Comparison of ENCODE assay signal across 25 cellular contexts in genomic region chr13:111322916-111323331, GRCh38. TPM values are rescaled to one million over a fixed set of nuclear protein-coding genes. Genes with fewer than 3 reads are reported as not detected.
DNase-seq lines count a peak whose midpoint lies in the region; ATAC-seq, FAIRE-seq and TF ChIP-seq lines count a peak whose summit lies in the region.
"Had no signal": no experiment of that assay in that cellular context is flagged by ENCODE, and none has a peak within 500 bp of the region (broad histone marks: within the 10 kb centered on the region; RNA-seq: fewer than 3 reads in every experiment).

No MANE protein-coding gene starts in this region.

- no peaks in the 10 kb centered on the region for H3K9me3 ChIP-seq in kidney (ENCODE audit: control insufficient read depth in 1 of 2, low read length in 2 of 2)

- H3K4me1 ChIP-seq in kidney (ENCODE audit: control insufficient read depth in 1 of 2, insufficient read depth in 1 of 2, low read depth in 1 of 2, low read length in 2 of 2), result no peaks in the 10 kb centered on the region

- peaks cover 10% of the 10 kb centered on the region for H3K4me1 Mint-ChIP-seq in activated CD8-positive, alpha-beta T cell treated with anti-CD3 and anti-CD28 coated beads for 36 hours (ENCODE audit: low read depth)
- H3K4me1 Mint-ChIP-seq in activated CD8-positive, alpha-beta T cell treated with anti-CD3 and anti-CD28 coated beads, Interleukin-2, amount 10 ng/mL, durations not matched to agents 7 days and 5 days (ENCODE audit: low read depth), result peaks cover 12% of the 10 kb centered on the region
- H3K4me1 Mint-ChIP-seq: B cell had no signal

- CTCF ChIA-PET in activated CD8-positive, alpha-beta T cell treated with anti-CD3 and anti-CD28 coated beads for 36 hours (lab: Charles Lee), result no interaction called here
- CTCF ChIA-PET in activated CD8-positive, alpha-beta T cell treated with anti-CD3 and anti-CD28 coated beads, Interleukin-2, amount 10 ng/mL, durations not matched to agents 7 days and 5 days (lab: Charles Lee), result no interaction called here

- H3K36me3 ChIP-seq in H7 (replicated peaks; ENCODE audit: control insufficient read depth, insufficient read depth, low read length) (no peaks in the 10 kb centered on the region), kidney (ENCODE audit: control insufficient read depth in 1 of 2, insufficient read depth in 2 of 2, low read length in 2 of 2) (no peaks in the 10 kb centered on the region)

- H3K36me3 Mint-ChIP-seq in activated CD8-positive, alpha-beta T cell treated with anti-CD3 and anti-CD28 coated beads for 36 hours (ENCODE audit: low read depth), result no peaks in the 10 kb centered on the region
- no peaks in the 10 kb centered on the region for H3K36me3 Mint-ChIP-seq in activated CD8-positive, alpha-beta T cell treated with anti-CD3 and anti-CD28 coated beads, Interleukin-2, amount 10 ng/mL, durations not matched to agents 7 days and 5 days (ENCODE audit: low read depth)

- no peak overlapping the region for H3K9ac ChIP-seq in kidney (ENCODE audit: low read length in 2 of 2)

- TF ChIP-seq CTCF in activated CD8-positive, alpha-beta T cell treated with anti-CD3 and anti-CD28 coated beads for 36 hours (IDR thresholded peaks at IDR 0.05), result no peak
- TF ChIP-seq CTCF in kidney (IDR thresholded peaks at IDR 0.05; ENCODE audit: borderline replicate concordance, extremely low read depth, insufficient read depth), result no peak
- TF ChIP-seq CTCF in GM10266 (IDR thresholded peaks at IDR 0.05; ENCODE audit: control insufficient read depth, insufficient read depth, low read depth, missing control alignments), result no peak

- H3K4me3 ChIP-seq in H7 (ENCODE audit: insufficient read depth, low read depth, low read length) (no peak overlapping the region), kidney (ENCODE audit: low read length in 2 of 2) (no peak overlapping the region)
- H3K4me3 ChIP-seq: PC-9 had no signal

- POLR2A ChIA-PET in activated CD8-positive, alpha-beta T cell treated with anti-CD3 and anti-CD28 coated beads for 36 hours (lab: Charles Lee), result no interaction called here
- POLR2A ChIA-PET in activated CD8-positive, alpha-beta T cell treated with anti-CD3 and anti-CD28 coated beads, Interleukin-2, amount 10 ng/mL, durations not matched to agents 7 days and 5 days (lab: Charles Lee), result no interaction called here

- FAIRE-seq in kidney (lab: Jason Lieb, UNC), result no peak
- FAIRE-seq: GM12892, GM18507, H54 had no signal

- no peak for DNase-seq in activated CD8-positive, alpha-beta T cell treated with anti-CD3 and anti-CD28 coated beads for 36 hours
- DNase-seq in activated CD8-positive, alpha-beta T cell treated with anti-CD3 and anti-CD28 coated beads, Interleukin-2, amount 10 ng/mL, durations not matched to agents 7 days and 5 days, result no peak
- DNase-seq in H7 (peak; percentile 39), kidney (peak; percentile 56), NCI-H510A (lab: John Stamatoyannopoulos, UW) (no peak), GM10266 (ENCODE audit: extremely low spot score) (no peak), COLO829 (ENCODE audit: low spot score) (no peak)
- DNase-seq in stimulated activated naive CD8-positive, alpha-beta T cell treated with anti-CD3 and anti-CD28 coated beads, Interleukin-15, Interleukin-2, amounts not matched to agents 100 U/mL and 50 U/mL, for 24 hours, result no peak
- DNase-seq: Calu3; CD4-positive, alpha-beta memory T cell; EL; KG1; NCI-H1105 treated with DMSO at 0.1 percent for 48 hours; NCI-H187; NCI-H2107; NCI-H2227 treated with DMSO at 0.1 percent for 48 hours; NCI-H524 treated with DMSO at 0.1 percent for 48 hours; PC-9; SIG-M5 had no signal

- intact Hi-C loops in activated CD8-positive, alpha-beta T cell treated with anti-CD3 and anti-CD28 coated beads for 36 hours (cut with micrococcal nuclease), result no loop called here
- intact Hi-C loops in kidney (cut with DNase I), result no loop called here

- ATAC-seq in activated CD8-positive, alpha-beta T cell treated with anti-CD3 and anti-CD28 coated beads for 36 hours, result no peak
- ATAC-seq in activated CD8-positive, alpha-beta T cell treated with anti-CD3 and anti-CD28 coated beads, Interleukin-2, amount 10 ng/mL, durations not matched to agents 7 days and 5 days, result no peak
- peak; percentile 11 for ATAC-seq in stimulated activated naive CD8-positive, alpha-beta T cell treated with anti-CD3 and anti-CD28 coated beads, Interleukin-15, Interleukin-2, amounts not matched to agents 100 U/mL and 50 U/mL, for 24 hours

- no peak overlapping the region for H3K27ac ChIP-seq in kidney (ENCODE audit: low read depth in 2 of 2, low read length in 2 of 2)
- H3K27ac ChIP-seq: PC-9, RWPE1 had no signal

- no peak overlapping the region for H3K27ac Mint-ChIP-seq in activated CD8-positive, alpha-beta T cell treated with anti-CD3 and anti-CD28 coated beads for 36 hours
- no peak overlapping the region for H3K27ac Mint-ChIP-seq in activated CD8-positive, alpha-beta T cell treated with anti-CD3 and anti-CD28 coated beads, Interleukin-2, amount 10 ng/mL, durations not matched to agents 7 days and 5 days
- H3K27ac Mint-ChIP-seq: B cell had no signal

- peak overlapping the region; percentile 75 for H3K4me3 Mint-ChIP-seq in activated CD8-positive, alpha-beta T cell treated with anti-CD3 and anti-CD28 coated beads for 36 hours
- H3K4me3 Mint-ChIP-seq in activated CD8-positive, alpha-beta T cell treated with anti-CD3 and anti-CD28 coated beads, Interleukin-2, amount 10 ng/mL, durations not matched to agents 7 days and 5 days, result no peak overlapping the region
- H3K4me3 Mint-ChIP-seq: B cell had no signal

- H3K27me3 Mint-ChIP-seq in activated CD8-positive, alpha-beta T cell treated with anti-CD3 and anti-CD28 coated beads for 36 hours, result no peaks in the 10 kb centered on the region
- no peaks in the 10 kb centered on the region for H3K27me3 Mint-ChIP-seq in activated CD8-positive, alpha-beta T cell treated with anti-CD3 and anti-CD28 coated beads, Interleukin-2, amount 10 ng/mL, durations not matched to agents 7 days and 5 days (ENCODE audit: low read depth)
- H3K27me3 Mint-ChIP-seq: B cell had no signal

- H3K9me3 Mint-ChIP-seq in activated CD8-positive, alpha-beta T cell treated with anti-CD3 and anti-CD28 coated beads for 36 hours, result no peaks in the 10 kb centered on the region
- H3K9me3 Mint-ChIP-seq in activated CD8-positive, alpha-beta T cell treated with anti-CD3 and anti-CD28 coated beads, Interleukin-2, amount 10 ng/mL, durations not matched to agents 7 days and 5 days (ENCODE audit: insufficient read depth), result no peaks in the 10 kb centered on the region

- no peaks in the 10 kb centered on the region for H3K27me3 ChIP-seq in H7 (ENCODE audit: control insufficient read depth, insufficient read depth, low read length)

RNA-seq across cellular contexts. Expression of gene TEX29, which starts 2.5 kb away (rescaled TPM):
- under 1 TPM; 0.50 to 0.67 TPM for total RNA-seq in activated CD8-positive, alpha-beta T cell treated with anti-CD3 and anti-CD28 coated beads for 36 hours
- total RNA-seq in activated CD8-positive, alpha-beta T cell treated with anti-CD3 and anti-CD28 coated beads, Interleukin-2, amount 10 ng/mL, durations not matched to agents 7 days and 5 days, result not detected
- total RNA-seq in H7 (2014; rRNA removed; shearing (Covaris generic)), result 0.22 TPM in 1 of 2 replicates, not detected in the other
- total RNA-seq in kidney, result not detected
- polyA plus RNA-seq in kidney (ENCODE audit: insufficient read depth, low read depth, low replicate concordance), result not detected
- total RNA-seq: A172, Calu3, PC-9 had no signal

Comparison
In these comparisons a context has a peak if more than half of its experiments do, and no peak if none do; other contexts are left out.
1. DNase-seq: peak in H7 (single experiment) and kidney (single experiment); none in activated CD8-positive, alpha-beta T cell treated with anti-CD3 and anti-CD28 coated beads for 36 hours (single experiment), activated CD8-positive, alpha-beta T cell treated with anti-CD3 and anti-CD28 coated beads, Interleukin-2, amount 10 ng/mL, durations not matched to agents 7 days and 5 days (single experiment), stimulated activated naive CD8-positive, alpha-beta T cell treated with anti-CD3 and anti-CD28 coated beads, Interleukin-15, Interleukin-2, amounts not matched to agents 100 U/mL and 50 U/mL, for 24 hours (single experiment), NCI-H510A (single experiment), GM10266 (single experiment) and COLO829 (single experiment).